In genomic region chr14:68911594-68912227, GRCh38 we compare ENCODE assay signal across 8 cellular contexts.
A peak's percentile ranks its signal among the peaks of the same experiment; 100 is the strongest.
DNase-seq lines count a peak whose midpoint lies in the region; ATAC-seq and TF ChIP-seq lines count a peak whose summit lies in the region.

No MANE protein-coding gene starts in this region.

- H3K4me1 Mint-ChIP-seq in activated CD8-positive, alpha-beta T cell treated with anti-CD3 and anti-CD28 coated beads, Interleukin-2, amount 10 ng/mL, durations not matched to agents 7 days and 5 days (ENCODE audit: low read depth), result peaks cover 21% of the 10 kb centered on the region

- H3K27ac Mint-ChIP-seq in activated CD8-positive, alpha-beta T cell treated with anti-CD3 and anti-CD28 coated beads, Interleukin-2, amount 10 ng/mL, durations not matched to agents 7 days and 5 days, result no peak overlapping the region

- H3K36me3 Mint-ChIP-seq in activated CD8-positive, alpha-beta T cell treated with anti-CD3 and anti-CD28 coated beads, Interleukin-2, amount 10 ng/mL, durations not matched to agents 7 days and 5 days (ENCODE audit: low read depth), result peaks cover 33% of the 10 kb centered on the region

- DNase-seq in GM10248 (ENCODE audit: extremely low spot score), result peak; percentile 86
- peak; percentile 30 for DNase-seq in NCI-H82 treated with DMSO at 0.1 percent for 48 hours (lab: John Stamatoyannopoulos, UW; ENCODE audit: unreplicated experiment)
- peak; percentile 88 for DNase-seq in activated CD8-positive, alpha-beta T cell treated with anti-CD3 and anti-CD28 coated beads, Interleukin-2, amount 10 ng/mL, durations not matched to agents 7 days and 5 days
- peak; percentile 37 to 58 (median 43) for DNase-seq in effector memory CD4-positive, alpha-beta T cell
- DNase-seq in medulla oblongata (ENCODE audit: extremely low spot score), result peak; percentile 86
- peak; percentile 31 to 57 for DNase-seq in stimulated activated CD8-positive, alpha-beta memory T cell treated with anti-CD3 and anti-CD28 coated beads, Interleukin-15, amount 100 ng/mL, for 4 hours (ENCODE audit: low read depth in 2 of 2)

- peaks cover 16% of the 10 kb centered on the region for H3K36me3 ChIP-seq in effector memory CD4-positive, alpha-beta T cell (ENCODE audit: control insufficient read depth, insufficient read depth, low read length)

- peak; percentile 42 for ATAC-seq in HG03442 (IDR thresholded peaks at IDR 0.05; ENCODE audit: unreplicated experiment)
- ATAC-seq in activated CD8-positive, alpha-beta T cell treated with anti-CD3 and anti-CD28 coated beads, Interleukin-2, amount 10 ng/mL, durations not matched to agents 7 days and 5 days, result peak; percentile 95
- ATAC-seq in GM18520 (IDR thresholded peaks at IDR 0.05; ENCODE audit: unreplicated experiment), result no peak

- TF ChIP-seq CTCF in GM10248 (IDR thresholded peaks at IDR 0.05; ENCODE audit: control extremely low read depth, extremely low read depth, low read depth, missing control alignments), result peak; percentile 81

- CTCF ChIA-PET in GM10248 (lab: Yijun Ruan, JAX), result interaction anchor here (1.0 to 4.0 kb wide), 19 partner anchors 8 to 718 kb away, joined by 3 to 32 read pairs (median 3); no protein-coding TSS in a partner anchor
- CTCF ChIA-PET in activated CD8-positive, alpha-beta T cell treated with anti-CD3 and anti-CD28 coated beads, Interleukin-2, amount 10 ng/mL, durations not matched to agents 7 days and 5 days (lab: Charles Lee), result interaction anchor here (0.6 to 5.7 kb wide), 66 partner anchors 8 to 967 kb away, joined by 3 to 85 read pairs (median 6); partner anchors contain the start of genes ERH and SLC39A9

- H3K4me3 Mint-ChIP-seq in activated CD8-positive, alpha-beta T cell treated with anti-CD3 and anti-CD28 coated beads, Interleukin-2, amount 10 ng/mL, durations not matched to agents 7 days and 5 days, result no peak overlapping the region

- H3K27me3 ChIP-seq in effector memory CD4-positive, alpha-beta T cell (replicated peaks; ENCODE audit: control insufficient read depth, insufficient read depth, low read length, poor library complexity, severe bottlenecking), result no peaks in the 10 kb centered on the region

- no peak overlapping the region for H3K4me3 ChIP-seq in effector memory CD4-positive, alpha-beta T cell (ENCODE audit: insufficient read depth, low read depth, low read length, poor library complexity, severe bottlenecking)

- H3K27me3 Mint-ChIP-seq in activated CD8-positive, alpha-beta T cell treated with anti-CD3 and anti-CD28 coated beads, Interleukin-2, amount 10 ng/mL, durations not matched to agents 7 days and 5 days (ENCODE audit: low read depth), result no peaks in the 10 kb centered on the region

- no peaks in the 10 kb centered on the region for H3K9me3 ChIP-seq in effector memory CD4-positive, alpha-beta T cell (ENCODE audit: control insufficient read depth, low read length)

- no peak overlapping the region for H3K27ac ChIP-seq in effector memory CD4-positive, alpha-beta T cell (ENCODE audit: insufficient read depth, low read length, poor library complexity, severe bottlenecking)

- H3K9me3 Mint-ChIP-seq in activated CD8-positive, alpha-beta T cell treated with anti-CD3 and anti-CD28 coated beads, Interleukin-2, amount 10 ng/mL, durations not matched to agents 7 days and 5 days (ENCODE audit: insufficient read depth), result no peaks in the 10 kb centered on the region

- H3K4me1 ChIP-seq in effector memory CD4-positive, alpha-beta T cell (ENCODE audit: control insufficient read depth, insufficient read depth, low read length, poor library complexity, severe bottlenecking), result no peaks in the 10 kb centered on the region

- POLR2A ChIA-PET in GM10248 (lab: Yijun Ruan, JAX), result no interaction called here
- POLR2A ChIA-PET in activated CD8-positive, alpha-beta T cell treated with anti-CD3 and anti-CD28 coated beads, Interleukin-2, amount 10 ng/mL, durations not matched to agents 7 days and 5 days (lab: Charles Lee), result interaction anchor here (0.7 to 1.0 kb wide), 2 partner anchors 66 to 196 kb away, joined by 3 read pairs; no protein-coding TSS in a partner anchor

Comparison
In these comparisons a context has a peak if more than half of its experiments do, and no peak if none do; other contexts are left out.
1. DNase-seq: peak in every context shown above with its lines; median percentile 88 in activated CD8-positive, alpha-beta T cell treated with anti-CD3 and anti-CD28 coated beads, Interleukin-2, amount 10 ng/mL, durations not matched to agents 7 days and 5 days; 86 in GM10248; 86 in medulla oblongata; 44 in stimulated activated CD8-positive, alpha-beta memory T cell treated with anti-CD3 and anti-CD28 coated beads, Interleukin-15, amount 100 ng/mL, for 4 hours; 43 in effector memory CD4-positive, alpha-beta T cell; 30 in NCI-H82 treated with DMSO at 0.1 percent for 48 hours.